Comparison of ENCODE assay signal across 22 cellular contexts in the genomic region with DNA sequence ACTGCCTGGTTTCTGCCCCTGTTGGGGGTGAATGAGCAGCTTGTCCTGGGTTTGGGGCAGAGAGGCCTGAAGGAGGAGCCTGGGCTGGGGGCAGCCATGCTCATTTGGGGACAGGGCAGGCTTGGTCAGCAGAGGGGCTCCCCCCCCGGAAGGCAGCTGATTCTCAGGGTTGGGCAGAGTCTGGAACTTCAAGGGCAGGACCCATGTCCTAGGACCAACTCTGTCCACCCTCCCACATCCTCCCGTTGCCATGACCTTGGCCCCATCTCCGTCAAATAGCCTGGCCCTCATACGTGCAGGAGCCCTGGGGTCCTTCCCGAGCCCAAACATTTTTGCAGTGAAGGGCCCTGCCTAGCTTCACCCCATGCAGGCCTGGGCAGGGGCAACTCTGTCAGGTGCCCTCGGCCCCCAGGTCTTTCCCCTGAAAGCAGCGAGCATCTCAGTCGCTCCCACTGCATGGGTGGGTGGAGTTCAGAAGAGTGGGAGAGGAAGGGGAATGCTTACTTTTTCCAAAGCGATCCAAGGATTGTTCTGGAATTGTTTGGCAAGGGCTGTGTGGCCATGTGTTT.
"Had no signal": no experiment of that assay in that cellular context is flagged by ENCODE, and none has a peak within 500 bp of the region (broad histone marks: within the 10 kb centered on the region; RNA-seq: fewer than 3 reads in every experiment).

No MANE protein-coding gene starts in this region.

- H3K9me3 Mint-ChIP-seq: activated CD4-positive, alpha-beta T cell treated with anti-CD3 and anti-CD28 coated beads, Interleukin-2, amount 10 ng/mL, durations not matched to agents 7 days and 5 days; activated naive CD4-positive, alpha-beta T cell treated with anti-CD3 and anti-CD28 coated beads, Interleukin-2, amount 50 U/mL, for 24 hours; memory B cell; T-cell; T-helper 2 cell treated with Interferon-gamma antibody and Interleukin-4, amounts not matched to agents 5 μg/mL and 100 μg/mL, for 36 hours had no signal

- H3K36me3 ChIP-seq: adrenal gland, ascending aorta, brain microvascular endothelial cell, esophagus squamous epithelium, gastrocnemius medialis, sigmoid colon, thyroid gland, WERI-Rb-1 had no signal

- ATAC-seq: activated CD8-positive, alpha-beta T cell treated with anti-CD3 and anti-CD28 coated beads, Interleukin-2, amount 10 ng/mL, durations not matched to agents 7 days and 5 days; T-cell had no signal

- H3K27ac ChIP-seq: adrenal gland, ascending aorta, brain microvascular endothelial cell, dorsolateral prefrontal cortex, sigmoid colon, WERI-Rb-1 had no signal

- H3K4me1 Mint-ChIP-seq: activated CD4-positive, alpha-beta T cell treated with anti-CD3 and anti-CD28 coated beads, Interleukin-2, amount 10 ng/mL, durations not matched to agents 7 days and 5 days had no signal

- H3K27me3 Mint-ChIP-seq: activated CD4-positive, alpha-beta T cell treated with anti-CD3 and anti-CD28 coated beads, Interleukin-2, amount 10 ng/mL, durations not matched to agents 7 days and 5 days; activated naive CD4-positive, alpha-beta T cell treated with anti-CD3 and anti-CD28 coated beads, Interleukin-2, amount 50 U/mL, for 24 hours had no signal

- H3K27ac Mint-ChIP-seq: activated CD4-positive, alpha-beta T cell treated with anti-CD3 and anti-CD28 coated beads, Interleukin-2, amount 10 ng/mL, durations not matched to agents 7 days and 5 days; activated CD8-positive, alpha-beta T cell treated with anti-CD3 and anti-CD28 coated beads, Interleukin-2, amount 10 ng/mL, durations not matched to agents 7 days and 5 days; activated naive CD4-positive, alpha-beta T cell treated with anti-CD3 and anti-CD28 coated beads, Interleukin-2, amount 50 U/mL, for 24 hours; memory B cell; T-cell; T-helper 2 cell treated with Interferon-gamma antibody and Interleukin-4, amounts not matched to agents 5 μg/mL and 100 μg/mL, for 36 hours had no signal

- H3K4me3 ChIP-seq: adrenal gland, ascending aorta, dorsolateral prefrontal cortex, esophagus squamous epithelium, gastrocnemius medialis, sigmoid colon, thyroid gland had no signal

- H3K4me3 Mint-ChIP-seq: activated CD4-positive, alpha-beta T cell treated with anti-CD3 and anti-CD28 coated beads, Interleukin-2, amount 10 ng/mL, durations not matched to agents 7 days and 5 days; activated CD8-positive, alpha-beta T cell treated with anti-CD3 and anti-CD28 coated beads, Interleukin-2, amount 10 ng/mL, durations not matched to agents 7 days and 5 days; activated naive CD4-positive, alpha-beta T cell treated with anti-CD3 and anti-CD28 coated beads, Interleukin-2, amount 50 U/mL, for 24 hours; memory B cell; T-cell; T-helper 2 cell treated with Interferon-gamma antibody and Interleukin-4, amounts not matched to agents 5 μg/mL and 100 μg/mL, for 36 hours had no signal

- H3K9me3 ChIP-seq: adrenal gland, ascending aorta, esophagus squamous epithelium, gastrocnemius medialis, sigmoid colon, thyroid gland had no signal

- H3K27me3 ChIP-seq: adrenal gland, ascending aorta, esophagus squamous epithelium, gastrocnemius medialis, sigmoid colon, thyroid gland had no signal

- H3K36me3 Mint-ChIP-seq: activated naive CD4-positive, alpha-beta T cell treated with anti-CD3 and anti-CD28 coated beads, Interleukin-2, amount 50 U/mL, for 24 hours; memory B cell; T-cell had no signal

- DNase-seq: activated CD4-positive, alpha-beta T cell treated with anti-CD3 and anti-CD28 coated beads, Interleukin-2, amount 10 ng/mL, durations not matched to agents 7 days and 5 days; activated CD4-positive, CD25-positive, alpha-beta regulatory T cell treated with anti-CD3 and anti-CD28 coated beads, Interleukin-2, amount 50 U/mL, for 72 hours; activated CD8-positive, alpha-beta T cell treated with anti-CD3 and anti-CD28 coated beads, Interleukin-2, amount 10 ng/mL, durations not matched to agents 7 days and 5 days; activated gamma-delta T cell treated with Interleukin-2 at 50 U/mL for 16 hours; activated T-cell treated with anti-CD3 and anti-CD28 coated beads, Interleukin-2, amount 50 U/mL, for 1 hour; brain microvascular endothelial cell; dorsolateral prefrontal cortex; esophagus squamous epithelium; gastrocnemius medialis; hippocampal formation; occipital lobe; sigmoid colon; stimulated activated CD4-positive, alpha-beta T cell treated with anti-CD3 and anti-CD28 coated beads, Interleukin-4, amount 100 ng/mL, for 1 hour; stimulated activated naive CD4-positive, alpha-beta T cell treated with Interleukin-2 at 50 U/mL for 16 hours; T-cell; thyroid gland; WERI-Rb-1 had no signal
